Comparison of ENCODE assay signal across 7 cellular contexts in the genomic region with DNA sequence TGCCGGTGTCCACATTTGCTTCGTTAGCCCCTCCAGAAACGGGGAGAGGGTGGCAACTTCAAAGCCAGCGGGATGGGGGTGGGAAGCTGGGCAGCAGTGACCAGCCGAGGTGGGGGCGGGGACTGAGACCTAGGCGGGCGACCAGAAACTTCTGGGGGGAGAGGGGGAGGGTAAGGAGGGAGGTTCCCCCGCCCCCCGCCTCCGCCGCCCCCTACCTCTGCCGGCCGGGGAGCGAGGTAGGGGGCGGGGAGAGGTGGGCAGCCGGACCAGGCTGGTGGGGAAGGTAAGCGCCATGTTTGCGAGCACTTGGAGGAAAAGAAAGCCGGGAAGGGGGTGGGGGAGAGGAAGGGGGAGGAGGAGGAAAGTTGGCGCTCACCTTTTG. TPM values are rescaled to one million over a fixed set of nuclear protein-coding genes. Genes with fewer than 3 reads are reported as not detected.
DNase-seq lines count a peak whose midpoint lies in the region; ATAC-seq and TF ChIP-seq lines count a peak whose summit lies in the region.

No MANE protein-coding gene starts in this region.

- H3K9me3 Mint-ChIP-seq in dendritic cell treated with granulocyte-macrophage colony-stimulating factor and Interleukin-4, amounts not matched to agents 40 ng/mL and 50 ng/mL, for 4 days, result no peaks in the 10 kb centered on the region
- H3K9me3 Mint-ChIP-seq in mesothelial cell of epicardium, result no peaks in the 10 kb centered on the region

- intact Hi-C loops in dendritic cell treated with granulocyte-macrophage colony-stimulating factor and Interleukin-4, amounts not matched to agents 40 ng/mL and 50 ng/mL, for 4 days (cut with micrococcal nuclease), result loop anchor here (10.0 kb wide), 1 partner anchor 58 kb away; no protein-coding TSS in a partner anchor

- no peak for ATAC-seq in GM19463 (IDR thresholded peaks at IDR 0.05; ENCODE audit: unreplicated experiment)
- ATAC-seq in HG02588 (IDR thresholded peaks at IDR 0.05; ENCODE audit: unreplicated experiment), result no peak

- TF ChIP-seq CTCF in GM20000 (IDR thresholded peaks at IDR 0.05; ENCODE audit: extremely low read depth, missing control alignments) (no peak), mesothelial cell of epicardium (IDR thresholded peaks at IDR 0.05; ENCODE audit: unreplicated experiment) (no peak)

- H3K36me3 Mint-ChIP-seq in dendritic cell treated with granulocyte-macrophage colony-stimulating factor and Interleukin-4, amounts not matched to agents 40 ng/mL and 50 ng/mL, for 4 days (ENCODE audit: low read depth), result no peaks in the 10 kb centered on the region
- peaks cover 5% of the 10 kb centered on the region for H3K36me3 Mint-ChIP-seq in mesothelial cell of epicardium

- no peak overlapping the region for H3K27ac Mint-ChIP-seq in dendritic cell treated with granulocyte-macrophage colony-stimulating factor and Interleukin-4, amounts not matched to agents 40 ng/mL and 50 ng/mL, for 4 days
- H3K27ac Mint-ChIP-seq in mesothelial cell of epicardium, result peak overlapping the region; percentile 97

- H3K4me1 Mint-ChIP-seq in dendritic cell treated with granulocyte-macrophage colony-stimulating factor and Interleukin-4, amounts not matched to agents 40 ng/mL and 50 ng/mL, for 4 days (ENCODE audit: low read depth), result peaks cover 26% of the 10 kb centered on the region
- peaks cover 26% of the 10 kb centered on the region for H3K4me1 Mint-ChIP-seq in mesothelial cell of epicardium

- DNase-seq in GM20000 (ENCODE audit: low spot score) (peak; percentile 42), NCI-H748 (lab: John Stamatoyannopoulos, UW; ENCODE audit: unreplicated experiment) (peak; percentile 81), mesothelial cell of epicardium (ENCODE audit: low spot score in 2 of 2, unreplicated experiment in 2 of 2) (peak in 1 of 2 experiments; percentile 19)
- no peak for DNase-seq in stimulated activated naive CD4-positive, alpha-beta T cell treated with Interleukin-2 at 50 U/mL for 16 hours (lab: John Stamatoyannopoulos, UW)

- peak overlapping the region; percentile 81 for H3K4me3 Mint-ChIP-seq in dendritic cell treated with granulocyte-macrophage colony-stimulating factor and Interleukin-4, amounts not matched to agents 40 ng/mL and 50 ng/mL, for 4 days
- H3K4me3 Mint-ChIP-seq in mesothelial cell of epicardium, result peak overlapping the region; percentile 93

- peaks cover 86% of the 10 kb centered on the region for H3K27me3 Mint-ChIP-seq in dendritic cell treated with granulocyte-macrophage colony-stimulating factor and Interleukin-4, amounts not matched to agents 40 ng/mL and 50 ng/mL, for 4 days
- H3K27me3 Mint-ChIP-seq in mesothelial cell of epicardium (ENCODE audit: low read depth), result peaks cover 2% of the 10 kb centered on the region

RNA-seq across cellular contexts. Expression of gene SIX4, which starts 1.3 kb away (rescaled TPM):
- total RNA-seq in mesothelial cell of epicardium, result 17.4 to 18.0 TPM (median 17.9 TPM) in 3 replicates

RNA-seq across cellular contexts. Expression of gene MNAT1, which starts 11.7 kb away (rescaled TPM):
- total RNA-seq in mesothelial cell of epicardium, result 40.4 to 44.1 TPM (median 41.5 TPM) in 3 replicates
